17 cellular contexts compared by ENCODE assay signal in the genomic region with DNA sequence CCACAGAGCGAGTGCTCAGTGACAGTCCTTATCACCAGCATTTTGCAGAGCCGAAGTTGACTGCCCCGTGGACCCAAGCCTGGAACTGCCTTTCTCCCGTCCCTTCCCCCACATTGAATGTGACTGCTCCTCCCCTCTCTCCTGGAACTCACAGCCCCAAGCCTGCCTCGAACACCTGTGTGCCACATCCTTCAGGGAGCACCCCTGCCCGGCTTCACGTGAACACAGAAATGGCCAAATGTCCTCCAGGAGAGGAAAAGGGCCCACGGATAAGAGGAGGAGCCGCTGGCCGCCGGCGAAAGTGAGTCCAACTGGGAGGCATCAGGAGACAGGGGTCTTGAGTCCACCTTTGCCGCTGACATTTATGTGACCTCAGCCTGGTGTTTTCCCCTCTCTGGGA. TPM values are rescaled to one million over a fixed set of nuclear protein-coding genes. Genes with fewer than 3 reads are reported as not detected.
DNase-seq lines count a peak whose midpoint lies in the region; ATAC-seq and TF ChIP-seq lines count a peak whose summit lies in the region.
"Had no signal": no experiment of that assay in that cellular context is flagged by ENCODE, and none has a peak within 500 bp of the region (broad histone marks: within the 10 kb centered on the region; RNA-seq: fewer than 3 reads in every experiment).

No MANE protein-coding gene starts in this region.

- H3K4me3 ChIP-seq in A673 (ENCODE audit: low read depth, low read length, poor library complexity, severe bottlenecking) (peak overlapping the region; percentile 10), HUES48 (ENCODE audit: low read depth, low read length) (peak overlapping the region; percentile 53; the same call in 1 of the 2 replicates), ectodermal cell (ENCODE audit: insufficient read depth, low read depth, low read length) (peak overlapping the region; percentile 10)
- no peak overlapping the region for H3K4me3 ChIP-seq in naive thymus-derived CD4-positive, alpha-beta T cell (ENCODE audit: low read length)

- H3K4me3 Mint-ChIP-seq in nephron progenitor cell (peak overlapping the region; percentile 58), endothelial cell (ENCODE audit: unreplicated experiment) (no peak overlapping the region)
- peak overlapping the region in 5 of 10 donors; percentile 38 to 53 (median 47) for H3K4me3 Mint-ChIP-seq in naive thymus-derived CD4-positive, alpha-beta T cell
- H3K4me3 Mint-ChIP-seq: activated T-helper 17 cell treated with anti-CD3 and anti-CD28 coated beads, Interleukin-2, amount 50 U/mL, for 72 hours had no signal

- H3K27ac ChIP-seq in A673 (ENCODE audit: low read depth, low read length, poor library complexity, severe bottlenecking): peak overlapping the region; percentile 71
- no peak overlapping the region for H3K27ac ChIP-seq in HUES48 (ENCODE audit: low read depth, low read length)
- H3K27ac ChIP-seq in ectodermal cell (ENCODE audit: insufficient read depth, low read depth, low read length, poor library complexity, severe bottlenecking): no peak overlapping the region
- H3K27ac ChIP-seq in naive thymus-derived CD4-positive, alpha-beta T cell (ENCODE audit: low read depth, low read length): no peak overlapping the region

- H3K9me3 Mint-ChIP-seq in nephron progenitor cell (no peaks in the 10 kb centered on the region), endothelial cell (ENCODE audit: unreplicated experiment) (no peaks in the 10 kb centered on the region)
- peaks cover 0 to 1% (median 0%) of the 10 kb centered on the region in 11 donors for H3K9me3 Mint-ChIP-seq in naive thymus-derived CD4-positive, alpha-beta T cell
- H3K9me3 Mint-ChIP-seq: activated T-helper 17 cell treated with anti-CD3 and anti-CD28 coated beads, Interleukin-2, amount 50 U/mL, for 72 hours; dendritic cell treated with granulocyte-macrophage colony-stimulating factor and Interleukin-4, amounts not matched to agents 40 ng/mL and 50 ng/mL, for 4 days had no signal

- H3K4me1 ChIP-seq in A673 (ENCODE audit: insufficient read depth, low read length, poor library complexity, severe bottlenecking) (peaks cover 52% of the 10 kb centered on the region), HUES48 (ENCODE audit: control insufficient read depth, insufficient read depth, low read length) (peaks cover 15% of the 10 kb centered on the region; the same call in 1 of the 2 replicates), ectodermal cell (ENCODE audit: control insufficient read depth, insufficient read depth, low read length) (peaks cover 6% of the 10 kb centered on the region)
- H3K4me1 ChIP-seq in naive thymus-derived CD4-positive, alpha-beta T cell (ENCODE audit: control insufficient read depth in 2 of 2, insufficient read depth in 2 of 2, low read length in 2 of 2): no peaks in the 10 kb centered on the region

- 68 to 70% methylated on average over 13 of the region's 13 CpGs for WGBS in ectodermal cell, 2 experiments

- no TSS peak for BruUV-seq in A673 (replicated peaks; lab: Mats Ljungman, UMichigan)

- no peak for DNase-seq in A673 (ENCODE audit: low spot score)
- no peak for DNase-seq in nephron progenitor cell
- no peak for DNase-seq in mesenteric fat pad (ENCODE audit: low spot score)
- no peak for DNase-seq in naive thymus-derived CD4-positive, alpha-beta T cell
- no peak for DNase-seq in activated CD4-positive, alpha-beta T cell treated with anti-CD3 and anti-CD28 coated beads, Interleukin-2, amount 50 U/mL, for 1 hour
- no peak for DNase-seq in endothelial cell (ENCODE audit: low spot score)
- DNase-seq: DMS 273 treated with DMSO at 0.1 percent for 48 hours, GF-D8, KBM-7, MV-4-11, NCI-H226, OCI-M1, SHP77 treated with DMSO at 0.1 percent for 48 hours had no signal

- H3K27me3 Mint-ChIP-seq in nephron progenitor cell (ENCODE audit: low read depth, poor library complexity) (peaks cover 6% of the 10 kb centered on the region), endothelial cell (ENCODE audit: unreplicated experiment) (peaks cover 10% of the 10 kb centered on the region)
- no peaks in the 10 kb centered on the region for H3K27me3 Mint-ChIP-seq in naive thymus-derived CD4-positive, alpha-beta T cell
- H3K27me3 Mint-ChIP-seq: activated T-helper 17 cell treated with anti-CD3 and anti-CD28 coated beads, Interleukin-2, amount 50 U/mL, for 72 hours had no signal

- intact Hi-C loops in A673 (cut with micrococcal nuclease; ENCODE audit: unreplicated experiment): no loop called here
- intact Hi-C loops in naive thymus-derived CD4-positive, alpha-beta T cell (cut with micrococcal nuclease): no loop called here

- POLR2A ChIA-PET in A673 (lab: Charles Lee; ENCODE audit: low non-redundant PET): no interaction called here
- POLR2A ChIA-PET in naive thymus-derived CD4-positive, alpha-beta T cell (lab: Charles Lee): interaction anchor here (1.1 kb wide), 1 partner anchor 36 kb away, joined by 4 read pairs; a partner anchor contains a TSS

- H3K36me3 ChIP-seq in A673 (ENCODE audit: insufficient read depth, low read length, poor library complexity, severe bottlenecking) (peaks cover 48% of the 10 kb centered on the region), HUES48 (ENCODE audit: control insufficient read depth, insufficient read depth, low read length) (peaks cover 23% of the 10 kb centered on the region), ectodermal cell (ENCODE audit: control insufficient read depth, insufficient read depth, low read length) (no peaks in the 10 kb centered on the region)
- peaks cover 0 to 16% (median 4%) of the 10 kb centered on the region in 3 experiments for H3K36me3 ChIP-seq in naive thymus-derived CD4-positive, alpha-beta T cell (ENCODE audit: control insufficient read depth in 2 of 3, insufficient read depth in 3 of 3, low read length in 3 of 3)

- CTCF ChIA-PET in A673 (lab: Charles Lee): no interaction called here
- CTCF ChIA-PET in naive thymus-derived CD4-positive, alpha-beta T cell (lab: Charles Lee): interaction anchor here (0.6 kb wide), 1 partner anchor 19 kb away, joined by 5 read pairs; no protein-coding TSS in a partner anchor

- H3K27me3 ChIP-seq in A673 (replicated peaks; ENCODE audit: insufficient read depth, low read depth, low read length, poor library complexity) (no peaks in the 10 kb centered on the region), HUES48 (ENCODE audit: control insufficient read depth, insufficient read depth, low read length) (no peaks in the 10 kb centered on the region), ectodermal cell (ENCODE audit: control insufficient read depth, insufficient read depth, low read length, poor library complexity, severe bottlenecking) (no peaks in the 10 kb centered on the region)
- H3K27me3 ChIP-seq in naive thymus-derived CD4-positive, alpha-beta T cell (ENCODE audit: control insufficient read depth in 2 of 2, insufficient read depth in 2 of 2, low read length in 2 of 2): no peaks in the 10 kb centered on the region

- H3K36me3 Mint-ChIP-seq in nephron progenitor cell (ENCODE audit: low read depth) (peaks cover 11% of the 10 kb centered on the region), endothelial cell (ENCODE audit: low read depth, unreplicated experiment) (peaks cover 11% of the 10 kb centered on the region)
- peaks cover 0 to 14% (median 0%) of the 10 kb centered on the region in 5 donors for H3K36me3 Mint-ChIP-seq in naive thymus-derived CD4-positive, alpha-beta T cell

- no peak overlapping the region for H3K9ac ChIP-seq in HUES48 (ENCODE audit: low read depth, low read length)

- ATAC-seq in naive thymus-derived CD4-positive, alpha-beta T cell: no peak

- no peak overlapping the region for H3K27ac Mint-ChIP-seq in nephron progenitor cell
- H3K27ac Mint-ChIP-seq in naive thymus-derived CD4-positive, alpha-beta T cell: no peak overlapping the region
- H3K27ac Mint-ChIP-seq in endothelial cell (ENCODE audit: unreplicated experiment): no peak overlapping the region
- H3K27ac Mint-ChIP-seq: activated T-helper 17 cell treated with anti-CD3 and anti-CD28 coated beads, Interleukin-2, amount 50 U/mL, for 72 hours; dendritic cell treated with granulocyte-macrophage colony-stimulating factor and Interleukin-4, amounts not matched to agents 40 ng/mL and 50 ng/mL, for 4 days had no signal

- H3K4me1 Mint-ChIP-seq in nephron progenitor cell (peaks cover 23% of the 10 kb centered on the region), endothelial cell (ENCODE audit: unreplicated experiment) (no peaks in the 10 kb centered on the region)
- peaks cover 2 to 14% (median 8%) of the 10 kb centered on the region in 7 donors for H3K4me1 Mint-ChIP-seq in naive thymus-derived CD4-positive, alpha-beta T cell

- TF ChIP-seq CTCF in A673 (conservative IDR thresholded peaks at IDR 0.05; ENCODE audit: low read depth, low read length): no peak
- no peak for TF ChIP-seq CTCF in nephron progenitor cell (IDR thresholded peaks at IDR 0.05)
- no peak for TF ChIP-seq CTCF in endothelial cell (IDR thresholded peaks at IDR 0.05; ENCODE audit: unreplicated experiment)

- no peaks in the 10 kb centered on the region for H3K9me3 ChIP-seq in A673 (ENCODE audit: low read depth, low read length, poor library complexity, severe bottlenecking)
- no peaks in the 10 kb centered on the region for H3K9me3 ChIP-seq in HUES48 (ENCODE audit: control insufficient read depth, insufficient read depth, low read length)
- no peaks in the 10 kb centered on the region for H3K9me3 ChIP-seq in ectodermal cell (ENCODE audit: control insufficient read depth, low read length)
- no peaks in the 10 kb centered on the region for H3K9me3 ChIP-seq in naive thymus-derived CD4-positive, alpha-beta T cell (ENCODE audit: control insufficient read depth in 2 of 3, low read length in 3 of 3)

RNA-seq across cellular contexts. Expression of a gene that starts 16.2 kb away (rescaled TPM):
- total RNA-seq in A673 (2021): 37.8 and 47.1 TPM in 2 replicates
- polyA plus RNA-seq in ectodermal cell (2013, experiment 1 of 4): 19.0 TPM
- 12.6 TPM for polyA plus RNA-seq in ectodermal cell (2013, experiment 2 of 4)
- polyA plus RNA-seq in ectodermal cell (2013, experiment 3 of 4): 15.5 TPM
- polyA plus RNA-seq in ectodermal cell (2013, experiment 4 of 4): 17.8 TPM
- 3.5 TPM for total RNA-seq in mesenteric fat pad
- total RNA-seq in naive thymus-derived CD4-positive, alpha-beta T cell: 10 to 100 TPM in 3 of 5 experiments, 1 to 10 TPM in 2; 9.6 to 13.4 (median 10.5) TPM
- 1 to 10 TPM; 1.2 to 3.2 TPM for polyA plus RNA-seq in naive thymus-derived CD4-positive, alpha-beta T cell
- 13.2 TPM for total RNA-seq in endothelial cell (ENCODE audit: unreplicated experiment)

RNA-seq across cellular contexts. Expression of a gene that starts 19.8 kb away (rescaled TPM):
- total RNA-seq in A673 (2021): 133 and 138 TPM in 2 replicates
- 50.3 TPM for polyA plus RNA-seq in ectodermal cell (2013, experiment 1 of 4)
- 45.1 TPM for polyA plus RNA-seq in ectodermal cell (2013, experiment 2 of 4)
- 43.5 TPM for polyA plus RNA-seq in ectodermal cell (2013, experiment 3 of 4)
- polyA plus RNA-seq in ectodermal cell (2013, experiment 4 of 4): 52.3 TPM
- 51.9 TPM for total RNA-seq in mesenteric fat pad
- total RNA-seq in naive thymus-derived CD4-positive, alpha-beta T cell: 100 to 1,000 TPM in 2 of 5 experiments, 10 to 100 TPM in 3; 50.5 to 107 (median 72.0) TPM
- polyA plus RNA-seq in naive thymus-derived CD4-positive, alpha-beta T cell: 100 to 1,000 TPM; 126 to 156 TPM
- total RNA-seq in endothelial cell (ENCODE audit: unreplicated experiment): 50.6 TPM

RNA-seq across cellular contexts. Expression of a gene that starts 20.0 kb away (rescaled TPM):
- total RNA-seq in A673 (2021): 11.1 and 11.8 TPM in 2 replicates
- 7.3 TPM for polyA plus RNA-seq in ectodermal cell (2013, experiment 1 of 4)
- polyA plus RNA-seq in ectodermal cell (2013, experiment 2 of 4): 8.4 TPM
- 5.1 TPM for polyA plus RNA-seq in ectodermal cell (2013, experiment 3 of 4)
- 5.4 TPM for polyA plus RNA-seq in ectodermal cell (2013, experiment 4 of 4)
- total RNA-seq in mesenteric fat pad: 11.7 TPM
- total RNA-seq in naive thymus-derived CD4-positive, alpha-beta T cell: 10 to 100 TPM in 4 of 5 experiments, 1 to 10 TPM in 1; 9.5 to 22.4 (median 13.4) TPM
- polyA plus RNA-seq in naive thymus-derived CD4-positive, alpha-beta T cell: 10 to 100 TPM; 11.8 to 12.9 TPM
- total RNA-seq in endothelial cell (ENCODE audit: unreplicated experiment): 10.3 TPM

RNA-seq across cellular contexts. Expression of a gene that starts 35.4 kb away (rescaled TPM):
- total RNA-seq in A673 (2021): 20.7 and 22.9 TPM in 2 replicates
- polyA plus RNA-seq in ectodermal cell (2013, experiment 1 of 4): 12.3 TPM
- polyA plus RNA-seq in ectodermal cell (2013, experiment 2 of 4): 14.6 TPM
- 12.3 TPM for polyA plus RNA-seq in ectodermal cell (2013, experiment 3 of 4)
- 11.5 TPM for polyA plus RNA-seq in ectodermal cell (2013, experiment 4 of 4)
- 14.3 TPM for total RNA-seq in mesenteric fat pad
- 10 to 100 TPM; 12.3 to 22.7 (median 17.2) TPM for total RNA-seq in naive thymus-derived CD4-positive, alpha-beta T cell
- 10 to 100 TPM; 10.2 to 15.9 TPM for polyA plus RNA-seq in naive thymus-derived CD4-positive, alpha-beta T cell
- total RNA-seq in endothelial cell (ENCODE audit: unreplicated experiment): 16.4 TPM

RNA-seq across cellular contexts. Expression of a gene that starts 35.6 kb away (rescaled TPM):
- total RNA-seq in A673 (2021): 8.7 and 10.1 TPM in 2 replicates
- 8.1 TPM for polyA plus RNA-seq in ectodermal cell (2013, experiment 1 of 4)
- 8.6 TPM for polyA plus RNA-seq in ectodermal cell (2013, experiment 2 of 4)
- 11.6 TPM for polyA plus RNA-seq in ectodermal cell (2013, experiment 3 of 4)
- polyA plus RNA-seq in ectodermal cell (2013, experiment 4 of 4): 13.6 TPM
- total RNA-seq in mesenteric fat pad: 2.0 TPM
- under 1 TPM in 3 of 5 experiments, not detected in 2; 0.22 to 0.85 (median 0.44) TPM for total RNA-seq in naive thymus-derived CD4-positive, alpha-beta T cell
- not detected for polyA plus RNA-seq in naive thymus-derived CD4-positive, alpha-beta T cell
- total RNA-seq in endothelial cell (ENCODE audit: unreplicated experiment): 9.8 TPM
